In genomic region chr14:50762931-50763300, GRCh38 we compare ENCODE assay signal across 14 cellular contexts.
DNase-seq lines count a peak whose midpoint lies in the region; ATAC-seq and TF ChIP-seq lines count a peak whose summit lies in the region.
"Had no signal": no experiment of that assay in that cellular context is flagged by ENCODE, and none has a peak within 500 bp of the region (broad histone marks: within the 10 kb centered on the region; RNA-seq: fewer than 3 reads in every experiment).

No MANE protein-coding gene starts in this region.

- no peak for DNase-seq in right atrium auricular region (ENCODE audit: low spot score)
- no peak for DNase-seq in left ventricle myocardium superior
- no peak for DNase-seq in activated T-helper 1 cell treated with anti-CD3 and anti-CD28 coated beads, Interleukin-12 subunit alpha, Interleukin-12 subunit beta, Interleukin-2, Interleukin-4 antibody, amounts not matched to agents 30 ng/mL and 10 ng/mL and 1 ng/mL, durations not matched to agents 14 hours and 24 hours and 36 hours (ENCODE audit: low spot score)
- no peak for DNase-seq in mesendoderm
- DNase-seq in vagina (ENCODE audit: extremely low spot score in 2 of 2) = no peak
- no peak for DNase-seq in MG63
- no peak for DNase-seq in NCI-H1694 (lab: John Stamatoyannopoulos, UW)
- DNase-seq: activated CD4-positive, alpha-beta memory T cell treated with anti-CD3 and anti-CD28 coated beads, Interleukin-2, amount 10 ng/mL, durations not matched to agents 7 days and 5 days; activated naive CD4-positive, alpha-beta T cell treated with anti-CD3 and anti-CD28 coated beads, Interleukin-2, amount 10 ng/mL, durations not matched to agents 7 days and 5 days; right lobe of liver; substantia nigra had no signal

- intact Hi-C loops in left ventricle myocardium superior (cut with micrococcal nuclease) (no loop called here), vagina (cut with DNase I) (no loop called here)
- intact Hi-C loops in activated T-helper 1 cell treated with anti-CD3 and anti-CD28 coated beads, Interleukin-12 subunit alpha, Interleukin-12 subunit beta, Interleukin-2, Interleukin-4 antibody, amounts not matched to agents 30 ng/mL and 10 ng/mL and 1 ng/mL, durations not matched to agents 14 hours and 24 hours and 36 hours (cut with micrococcal nuclease) = loop anchor here (1.0 to 2.0 kb wide), 5 partner anchors 23 to 94 kb away; partner anchors contain the start of genes NIN and SAV1

- no peak for TF ChIP-seq POLR2A in vagina (IDR thresholded peaks at IDR 0.05)

- no peaks in the 10 kb centered on the region for H3K79me2 ChIP-seq in mesendoderm (ENCODE audit: control insufficient read depth, insufficient read depth, low read length)

- H2BK5ac ChIP-seq in mesendoderm (ENCODE audit: low read length) = no peak overlapping the region

- no peaks in the 10 kb centered on the region for H3K27me3 Mint-ChIP-seq in activated T-helper 1 cell treated with anti-CD3 and anti-CD28 coated beads, Interleukin-12 subunit alpha, Interleukin-12 subunit beta, Interleukin-2, Interleukin-4 antibody, amounts not matched to agents 30 ng/mL and 10 ng/mL and 1 ng/mL, durations not matched to agents 14 hours and 24 hours and 36 hours (ENCODE audit: insufficient read depth)
- H3K27me3 Mint-ChIP-seq: activated CD4-positive, alpha-beta memory T cell treated with anti-CD3 and anti-CD28 coated beads, Interleukin-2, amount 10 ng/mL, durations not matched to agents 7 days and 5 days; activated naive CD4-positive, alpha-beta T cell treated with anti-CD3 and anti-CD28 coated beads, Interleukin-2, amount 10 ng/mL, durations not matched to agents 7 days and 5 days had no signal

- no peak overlapping the region for H3K56ac ChIP-seq in mesendoderm (ENCODE audit: low read length)

- H3K9me3 ChIP-seq in right atrium auricular region (no peaks in the 10 kb centered on the region), vagina (no peaks in the 10 kb centered on the region), MG63 (no peaks in the 10 kb centered on the region)
- H3K9me3 ChIP-seq: right lobe of liver had no signal

- H3K4me3 ChIP-seq in right atrium auricular region (no peak overlapping the region), mesendoderm (ENCODE audit: low read length) (no peak overlapping the region), vagina (no peak overlapping the region), MG63 (no peak overlapping the region)
- H3K4me3 ChIP-seq: right lobe of liver had no signal

- H4K5ac ChIP-seq in mesendoderm (ENCODE audit: low read length) = no peak overlapping the region

- H3K27ac ChIP-seq in right atrium auricular region (peak overlapping the region; percentile 15 to 36), mesendoderm (ENCODE audit: low read depth, low read length) (no peak overlapping the region), vagina (peak overlapping the region; percentile 72)
- H3K27ac ChIP-seq: HL-60, right lobe of liver had no signal

- no peak overlapping the region for H3K23ac ChIP-seq in mesendoderm (ENCODE audit: low read length)

- no peak overlapping the region for H2AK5ac ChIP-seq in mesendoderm (ENCODE audit: low read length)

- no peak overlapping the region for H3K9ac ChIP-seq in mesendoderm (ENCODE audit: low read length)

- peak overlapping the region; percentile 7 for H3K4me3 Mint-ChIP-seq in activated T-helper 1 cell treated with anti-CD3 and anti-CD28 coated beads, Interleukin-12 subunit alpha, Interleukin-12 subunit beta, Interleukin-2, Interleukin-4 antibody, amounts not matched to agents 30 ng/mL and 10 ng/mL and 1 ng/mL, durations not matched to agents 14 hours and 24 hours and 36 hours
- H3K4me3 Mint-ChIP-seq: activated CD4-positive, alpha-beta memory T cell treated with anti-CD3 and anti-CD28 coated beads, Interleukin-2, amount 10 ng/mL, durations not matched to agents 7 days and 5 days; activated naive CD4-positive, alpha-beta T cell treated with anti-CD3 and anti-CD28 coated beads, Interleukin-2, amount 10 ng/mL, durations not matched to agents 7 days and 5 days had no signal

- no peak for ATAC-seq in left ventricle myocardium superior
- ATAC-seq in GM18520 (IDR thresholded peaks at IDR 0.05; ENCODE audit: unreplicated experiment) = no peak
- ATAC-seq: esophagus mucosa had no signal

- no peaks in the 10 kb centered on the region for H3K27me3 ChIP-seq in right atrium auricular region
- no peaks in the 10 kb centered on the region for H3K27me3 ChIP-seq in mesendoderm (ENCODE audit: insufficient read depth, low read length, poor library complexity)
- no peaks in the 10 kb centered on the region for H3K27me3 ChIP-seq in vagina
- H3K27me3 ChIP-seq in MG63 = no peaks in the 10 kb centered on the region
- H3K27me3 ChIP-seq: right lobe of liver had no signal

- no peak overlapping the region for H2BK120ac ChIP-seq in mesendoderm (ENCODE audit: low read depth, low read length)

- no peak overlapping the region for H3K18ac ChIP-seq in mesendoderm (ENCODE audit: low read length)

- H3K79me1 ChIP-seq in mesendoderm (ENCODE audit: low read length) = no peaks in the 10 kb centered on the region

- no peak for TF ChIP-seq CTCF in right atrium auricular region (IDR thresholded peaks at IDR 0.05)
- TF ChIP-seq CTCF in vagina (IDR thresholded peaks at IDR 0.05) = no peak

- no peak overlapping the region for H3K4me2 ChIP-seq in mesendoderm (ENCODE audit: low read length)

- peaks cover 19% of the 10 kb centered on the region for H3K4me1 Mint-ChIP-seq in activated T-helper 1 cell treated with anti-CD3 and anti-CD28 coated beads, Interleukin-12 subunit alpha, Interleukin-12 subunit beta, Interleukin-2, Interleukin-4 antibody, amounts not matched to agents 30 ng/mL and 10 ng/mL and 1 ng/mL, durations not matched to agents 14 hours and 24 hours and 36 hours (ENCODE audit: low read depth)
- H3K4me1 Mint-ChIP-seq: activated naive CD4-positive, alpha-beta T cell treated with anti-CD3 and anti-CD28 coated beads, Interleukin-2, amount 10 ng/mL, durations not matched to agents 7 days and 5 days had no signal

- H4K8ac ChIP-seq in mesendoderm (ENCODE audit: low read depth, low read length) = peak overlapping the region; percentile 13

- peaks cover 57% of the 10 kb centered on the region for H3K36me3 Mint-ChIP-seq in activated T-helper 1 cell treated with anti-CD3 and anti-CD28 coated beads, Interleukin-12 subunit alpha, Interleukin-12 subunit beta, Interleukin-2, Interleukin-4 antibody, amounts not matched to agents 30 ng/mL and 10 ng/mL and 1 ng/mL, durations not matched to agents 14 hours and 24 hours and 36 hours (ENCODE audit: low read depth)

- peaks cover 0 to 10% of the 10 kb centered on the region in 2 donors for H3K4me1 ChIP-seq in right atrium auricular region
- no peaks in the 10 kb centered on the region for H3K4me1 ChIP-seq in mesendoderm (ENCODE audit: control insufficient read depth, low read depth, low read length)
- H3K4me1 ChIP-seq in vagina = peaks cover 32% of the 10 kb centered on the region
- H3K4me1 ChIP-seq: right lobe of liver had no signal

- no peaks in the 10 kb centered on the region for H3K9me3 Mint-ChIP-seq in activated T-helper 1 cell treated with anti-CD3 and anti-CD28 coated beads, Interleukin-12 subunit alpha, Interleukin-12 subunit beta, Interleukin-2, Interleukin-4 antibody, amounts not matched to agents 30 ng/mL and 10 ng/mL and 1 ng/mL, durations not matched to agents 14 hours and 24 hours and 36 hours
- H3K9me3 Mint-ChIP-seq: activated CD4-positive, alpha-beta memory T cell treated with anti-CD3 and anti-CD28 coated beads, Interleukin-2, amount 10 ng/mL, durations not matched to agents 7 days and 5 days; activated naive CD4-positive, alpha-beta T cell treated with anti-CD3 and anti-CD28 coated beads, Interleukin-2, amount 10 ng/mL, durations not matched to agents 7 days and 5 days had no signal

- no peak overlapping the region for H3K4ac ChIP-seq in mesendoderm (ENCODE audit: low read depth, low read length)

- peak overlapping the region; percentile 74 for H3K27ac Mint-ChIP-seq in activated T-helper 1 cell treated with anti-CD3 and anti-CD28 coated beads, Interleukin-12 subunit alpha, Interleukin-12 subunit beta, Interleukin-2, Interleukin-4 antibody, amounts not matched to agents 30 ng/mL and 10 ng/mL and 1 ng/mL, durations not matched to agents 14 hours and 24 hours and 36 hours
- H3K27ac Mint-ChIP-seq: activated CD4-positive, alpha-beta memory T cell treated with anti-CD3 and anti-CD28 coated beads, Interleukin-2, amount 10 ng/mL, durations not matched to agents 7 days and 5 days; activated naive CD4-positive, alpha-beta T cell treated with anti-CD3 and anti-CD28 coated beads, Interleukin-2, amount 10 ng/mL, durations not matched to agents 7 days and 5 days had no signal

- no peak overlapping the region for H2BK15ac ChIP-seq in mesendoderm (replicated peaks; ENCODE audit: low read depth)

- H3K36me3 ChIP-seq in right atrium auricular region = peaks cover 69% of the 10 kb centered on the region
- H3K36me3 ChIP-seq in mesendoderm (ENCODE audit: control insufficient read depth, insufficient read depth, low read length) = peaks cover 3% of the 10 kb centered on the region
- H3K36me3 ChIP-seq in vagina = peaks cover 0 to 49% of the 10 kb centered on the region in 2 donors
- peaks cover 5% of the 10 kb centered on the region for H3K36me3 ChIP-seq in MG63

- no CpG with 5 or more reads among the region's 3 CpGs for WGBS in mesendoderm (ENCODE audit: extremely low coverage, insufficient coverage, low lambda C conversion rate)
